In the genomic region with DNA sequence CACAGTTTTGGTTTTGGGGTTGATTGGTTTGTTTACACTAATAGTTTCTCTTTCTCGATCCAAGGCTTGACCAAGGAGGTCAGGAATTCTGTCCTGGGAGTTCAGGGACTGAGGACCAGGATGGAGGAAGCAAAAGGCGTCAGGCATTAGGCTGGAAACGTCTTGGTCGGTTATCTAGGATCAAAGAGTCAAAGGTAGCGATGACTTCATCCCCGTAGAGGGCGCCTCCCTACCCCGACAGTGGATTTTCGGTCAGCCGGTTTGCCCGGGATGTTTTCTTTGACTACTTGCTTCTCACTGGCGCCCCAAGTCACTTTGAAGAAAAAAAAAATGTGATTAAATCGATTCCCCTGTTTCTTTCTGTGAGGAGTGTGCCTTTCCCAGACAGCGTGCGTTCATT, we compare ENCODE assay signal across 8 cellular contexts. TPM values are rescaled to one million over a fixed set of nuclear protein-coding genes. Genes with fewer than 3 reads are reported as not detected.
DNase-seq lines count a peak whose midpoint lies in the region; ATAC-seq and TF ChIP-seq lines count a peak whose summit lies in the region.

No MANE protein-coding gene starts in this region.

- H3K27ac ChIP-seq in ectodermal cell (ENCODE audit: insufficient read depth, low read depth, low read length, poor library complexity, severe bottlenecking) (no peak overlapping the region), Karpas-422 (ENCODE audit: low read length) (no peak overlapping the region)

- no peak overlapping the region for H3K4me2 ChIP-seq in Karpas-422 (ENCODE audit: low read depth, low read length, poor library complexity, severe bottlenecking)

- H2AFZ ChIP-seq in neuron (ENCODE audit: low read depth, low read length) (peak overlapping the region; percentile 93), Karpas-422 (ENCODE audit: low read length) (no peak overlapping the region)

- H3K79me2 ChIP-seq in Karpas-422 (ENCODE audit: low read length), result no peaks in the 10 kb centered on the region

- WGBS in ectodermal cell, 2 experiments, result 5 to 6% methylated on average over 15 of the region's 15 CpGs

- no peaks in the 10 kb centered on the region for H3K4me1 ChIP-seq in NT2/D1 (ENCODE audit: insufficient read depth, insufficient read length)
- H3K4me1 ChIP-seq in ectodermal cell (ENCODE audit: control insufficient read depth, insufficient read depth, low read length), result peaks cover 8% of the 10 kb centered on the region
- H3K4me1 ChIP-seq in neuron (ENCODE audit: insufficient read depth, low read length), result peaks cover 23% of the 10 kb centered on the region
- no peaks in the 10 kb centered on the region; the same call in 1 of the 2 replicates for H3K4me1 ChIP-seq in Karpas-422 (ENCODE audit: low read length)

- H3K9ac ChIP-seq in NT2/D1 (ENCODE audit: insufficient read length, low read depth), result no peak overlapping the region
- no peak overlapping the region for H3K9ac ChIP-seq in Karpas-422 (ENCODE audit: low read length)

- no peaks in the 10 kb centered on the region for H3K36me3 ChIP-seq in NT2/D1 (ENCODE audit: insufficient read depth, insufficient read length, low read length)
- no peaks in the 10 kb centered on the region for H3K36me3 ChIP-seq in ectodermal cell (ENCODE audit: control insufficient read depth, insufficient read depth, low read length)
- no peaks in the 10 kb centered on the region for H3K36me3 ChIP-seq in neuron (ENCODE audit: insufficient read depth, low read length)
- no peaks in the 10 kb centered on the region for H3K36me3 ChIP-seq in Karpas-422 (ENCODE audit: insufficient read depth, low read length)

- peaks cover 27% of the 10 kb centered on the region for H3K27me3 ChIP-seq in NT2/D1 (ENCODE audit: insufficient read depth, insufficient read length)
- H3K27me3 ChIP-seq in ectodermal cell (ENCODE audit: control insufficient read depth, insufficient read depth, low read length, poor library complexity, severe bottlenecking), result peaks cover 57% of the 10 kb centered on the region
- H3K27me3 ChIP-seq in neuron (ENCODE audit: insufficient read depth, low read length), result peaks cover 53% of the 10 kb centered on the region
- H3K27me3 ChIP-seq in Karpas-422 (ENCODE audit: low read length), result no peaks in the 10 kb centered on the region

- no peaks in the 10 kb centered on the region for H3K9me3 ChIP-seq in NT2/D1 (ENCODE audit: insufficient read depth, low read length)
- H3K9me3 ChIP-seq in ectodermal cell (ENCODE audit: control insufficient read depth, low read length), result no peaks in the 10 kb centered on the region
- no peaks in the 10 kb centered on the region for H3K9me3 ChIP-seq in neuron (ENCODE audit: low read length)
- no peaks in the 10 kb centered on the region for H3K9me3 ChIP-seq in Karpas-422 (ENCODE audit: low read length)

- H3K9me2 ChIP-seq in Karpas-422 (replicated peaks; ENCODE audit: insufficient read depth, low read length), result no peaks in the 10 kb centered on the region

- 0 out of 2 replicates have a peak, but pooled peaks have one; percentile 20 for TF ChIP-seq CTCF in GM12874 (IDR thresholded peaks at IDR 0.05; ENCODE audit: insufficient read depth, low read depth, low read length)

- DNase-seq in NT2/D1 (ENCODE audit: low read depth, low spot score) (peak; percentile 47), Karpas-422 (no peak), NK-92 (lab: John Stamatoyannopoulos, UW; ENCODE audit: unreplicated experiment) (no peak)
- DNase-seq in effector CD8-positive, alpha-beta T cell (lab: John Stamatoyannopoulos, UW), result no peak

- H3K4me3 ChIP-seq in NT2/D1 (ENCODE audit: insufficient read length, low read depth) (peak overlapping the region; percentile 75), ectodermal cell (ENCODE audit: insufficient read depth, low read depth, low read length) (peak overlapping the region; percentile 68), neuron (ENCODE audit: low read length) (peak overlapping the region; percentile 62), Karpas-422 (ENCODE audit: low read length) (no peak overlapping the region)

- ATAC-seq in HG03095 (IDR thresholded peaks at IDR 0.05; ENCODE audit: unreplicated experiment), result no peak

- H4K20me1 ChIP-seq in Karpas-422 (ENCODE audit: insufficient read depth, low read depth, low read length), result peaks cover 5% of the 10 kb centered on the region; the same call in 1 of the 2 replicates

RNA-seq across cellular contexts. Expression of gene FHDC1, which starts 1.0 kb away (rescaled TPM):
- 6.6 TPM for polyA plus RNA-seq in ectodermal cell (2013, experiment 1 of 4)
- polyA plus RNA-seq in ectodermal cell (2013, experiment 2 of 4), result 7.7 TPM
- polyA plus RNA-seq in ectodermal cell (2013, experiment 3 of 4), result 4.6 TPM
- polyA plus RNA-seq in ectodermal cell (2013, experiment 4 of 4), result 4.3 TPM
- 0.07 and 0.61 TPM in 2 replicates for total RNA-seq in Karpas-422 (2014; rRNA removed; shearing (Covaris generic); ENCODE audit: low replicate concordance)
